Comparison of ENCODE assay signal across 16 cellular contexts in the genomic region with DNA sequence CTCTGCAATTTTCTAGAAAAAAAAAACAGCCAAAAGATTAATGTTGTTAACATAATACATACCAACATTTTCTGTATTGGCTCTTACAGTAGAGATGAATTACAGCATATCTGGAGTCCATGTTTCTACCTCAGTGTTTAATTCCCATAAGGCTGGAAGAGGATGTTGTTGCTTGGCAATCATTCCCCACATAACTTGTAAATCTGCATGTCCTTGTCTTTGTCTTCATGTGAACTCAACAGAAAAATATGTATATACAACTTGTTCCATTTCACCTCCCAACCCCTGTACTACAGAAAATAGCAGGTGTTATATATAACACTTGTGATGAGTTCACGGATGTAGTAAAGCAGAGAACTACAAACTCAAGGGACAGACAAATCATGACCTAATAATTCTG.
"Had no signal": no experiment of that assay in that cellular context is flagged by ENCODE, and none has a peak within 500 bp of the region (broad histone marks: within the 10 kb centered on the region; RNA-seq: fewer than 3 reads in every experiment).

No MANE protein-coding gene starts in this region.

- H3K36me3 Mint-ChIP-seq: activated CD4-positive, alpha-beta memory T cell treated with anti-CD3 and anti-CD28 coated beads for 36 hours; activated naive CD8-positive, alpha-beta T cell; T-cell had no signal

- H3K27ac Mint-ChIP-seq: activated CD4-positive, alpha-beta memory T cell treated with anti-CD3 and anti-CD28 coated beads for 36 hours; activated naive CD8-positive, alpha-beta T cell; progenitor cell of endocrine pancreas; T-cell; WTC11 had no signal

- H3K9me3 ChIP-seq: colonic mucosa had no signal

- H3K4me3 Mint-ChIP-seq: activated CD4-positive, alpha-beta memory T cell treated with anti-CD3 and anti-CD28 coated beads for 36 hours; activated naive CD8-positive, alpha-beta T cell; neural crest cell; T-cell; WTC11 had no signal

- H3K4me3 ChIP-seq: colonic mucosa, hepatocyte had no signal

- H3K27ac ChIP-seq: colonic mucosa, hepatocyte had no signal

- ATAC-seq: left lobe of liver, T-cell, WTC11 had no signal

- DNase-seq: activated CD4-positive, alpha-beta memory T cell treated with anti-CD3 and anti-CD28 coated beads for 36 hours; activated CD4-positive, alpha-beta T cell treated with anti-CD3 and anti-CD28 coated beads for 4 hours; central memory CD4-positive, alpha-beta T cell; colonic mucosa; foreskin fibroblast; stimulated activated CD4-positive, alpha-beta T cell treated with anti-CD3 and anti-CD28 coated beads, Interleukin-12 subunit alpha, Interleukin-12 subunit beta, amount 100 ng/mL, for 4 hours; stimulated activated CD4-positive, alpha-beta T cell treated with anti-CD3 and anti-CD28 coated beads, Interleukin-1b, Interleukin-23, amount 100 ng/mL, for 48 hours; stimulated activated CD8-positive, alpha-beta memory T cell treated with anti-CD3 and anti-CD28 coated beads, Interleukin-4, amount 100 ng/mL, for 48 hours; stimulated activated naive CD4-positive, alpha-beta T cell; T-cell had no signal

- H3K4me1 Mint-ChIP-seq: neural crest cell, T-cell, WTC11 had no signal

- H3K4me1 ChIP-seq: colonic mucosa had no signal

- H3K27me3 ChIP-seq: colonic mucosa, hepatocyte had no signal

- H3K27me3 Mint-ChIP-seq: activated CD4-positive, alpha-beta memory T cell treated with anti-CD3 and anti-CD28 coated beads for 36 hours; activated naive CD8-positive, alpha-beta T cell; progenitor cell of endocrine pancreas; T-cell had no signal

- H3K36me3 ChIP-seq: colonic mucosa had no signal
